31 cellular contexts compared by ENCODE assay signal in genomic region chr11:8013833-8014232, GRCh38. TPM values are rescaled to one million over a fixed set of nuclear protein-coding genes. Genes with fewer than 3 reads are reported as not detected.
"Had no signal": no experiment of that assay in that cellular context is flagged by ENCODE, and none has a peak within 500 bp of the region (broad histone marks: within the 10 kb centered on the region; RNA-seq: fewer than 3 reads in every experiment).

No MANE protein-coding gene starts in this region.

- H3K36me3 ChIP-seq: adrenal gland, breast epithelium, MG63, Peyer's patch had no signal

- ATAC-seq: activated CD8-positive, alpha-beta T cell treated with anti-CD3 and anti-CD28 coated beads for 36 hours; activated T-cell treated with anti-CD3 and anti-CD28 coated beads, Interleukin-2, amount 50 U/mL, for 72 hours; activated T-helper 17 cell treated with anti-CD3 and anti-CD28 coated beads, Interleukin-2, amount 50 U/mL, for 72 hours; body of pancreas; PC-3; Right ventricle myocardium inferior had no signal

- H3K4me3 ChIP-seq: adrenal gland, body of pancreas, breast epithelium, MG63, Peyer's patch had no signal

- H3K27me3 ChIP-seq: adrenal gland, breast epithelium, MG63 had no signal

- DNase-seq: activated CD4-positive, alpha-beta T cell treated with anti-CD3 and anti-CD28 coated beads, Interleukin-2, amount 10 ng/mL, durations not matched to agents 24 days and 14 days; activated CD4-positive, alpha-beta T cell treated with anti-CD3 and anti-CD28 coated beads, Interleukin-2, amount 50 U/mL, for 4 hours; activated CD8-positive, alpha-beta T cell treated with anti-CD3 and anti-CD28 coated beads for 36 hours; activated effector memory CD4-positive, alpha-beta T cell treated with anti-CD3 and anti-CD28 coated beads, Interleukin-2, amount 50 U/mL, for 16 hours; activated naive CD4-positive, alpha-beta T cell; activated naive CD4-positive, alpha-beta T cell treated with anti-CD3 and anti-CD28 coated beads, Interleukin-2, amount 50 U/mL, for 16 hours; activated T-cell treated with anti-CD3 and anti-CD28 coated beads, Interleukin-2, amount 50 U/mL, for 1 hour; activated T-cell treated with anti-CD3 and anti-CD28 coated beads, Interleukin-2, amount 50 U/mL, for 72 hours; body of pancreas; Kasumi-1; KG1; MG63; NCI-H1048; NCI-H1105 treated with DMSO at 0.1 percent for 48 hours; NCI-H1436; NCI-H1694 treated with DMSO at 0.1 percent for 48 hours; NCI-H2029; NCI-H2171; NCI-H510A; NCI-H526; NCI-H748 treated with DMSO at 0.1 percent for 48 hours; NK-92 treated with Interleukin-12 subunit alpha and Interleukin-12 subunit beta, amount 100 ng/mL, for 24 hours; PC-3; Peyer's patch; SIG-M5 had no signal

- H3K27ac ChIP-seq: adrenal gland, body of pancreas, breast epithelium, Peyer's patch, RWPE1 had no signal

- H3K4me1 ChIP-seq: breast epithelium had no signal

- H3K9me3 ChIP-seq: adrenal gland, body of pancreas, breast epithelium, MG63, Peyer's patch had no signal

RNA-seq across cellular contexts. Expression of gene NLRP10, which starts 48.6 kb away (rescaled TPM):
- total RNA-seq: activated CD4-positive, alpha-beta T cell treated with anti-CD3 and anti-CD28 coated beads, Interleukin-2, amount 10 ng/mL, durations not matched to agents 24 days and 14 days; activated CD8-positive, alpha-beta T cell treated with anti-CD3 and anti-CD28 coated beads for 36 hours; activated T-cell treated with anti-CD3 and anti-CD28 coated beads, Interleukin-2, amount 50 U/mL, for 72 hours; activated T-helper 17 cell treated with anti-CD3 and anti-CD28 coated beads, Interleukin-2, amount 50 U/mL, for 72 hours; adrenal gland; body of pancreas; breast epithelium; cardiac septum; Peyer's patch; Right ventricle myocardium inferior had no signal
- polyA plus RNA-seq: adrenal gland had no signal
